In the genomic region with DNA sequence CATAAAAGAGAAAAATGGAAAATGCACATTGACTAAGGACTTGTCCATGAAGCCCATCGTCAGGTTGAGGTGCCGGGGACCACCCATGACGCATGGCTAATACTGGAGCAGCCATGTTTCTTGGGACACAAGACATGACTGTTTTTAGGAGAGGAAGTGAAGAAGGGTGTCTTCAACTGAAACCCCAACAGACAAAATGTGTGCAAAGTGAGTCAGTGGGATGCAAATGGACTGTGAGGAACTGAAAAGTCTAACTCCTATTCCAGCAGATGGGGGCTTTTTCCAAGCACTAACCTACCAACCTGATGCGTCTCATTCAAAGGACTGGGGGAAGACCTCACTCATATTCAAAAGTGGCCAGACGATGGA, we compare ENCODE assay signal across 7 cellular contexts.
DNase-seq lines count a peak whose midpoint lies in the region; ATAC-seq and TF ChIP-seq lines count a peak whose summit lies in the region.

No MANE protein-coding gene starts in this region.

- H3K4me3 ChIP-seq in naive thymus-derived CD4-positive, alpha-beta T cell (ENCODE audit: low read length), result peak overlapping the region; percentile 17
- H3K4me3 ChIP-seq in thyroid gland (replicated peaks in 1 of 3), result no peak overlapping the region

- POLR2A ChIA-PET in naive thymus-derived CD4-positive, alpha-beta T cell (lab: Charles Lee), result interaction anchor here (0.6 to 3.8 kb wide), 14 partner anchors 14 to 457 kb away, joined by 3 to 27 read pairs (median 4); no protein-coding TSS in a partner anchor

- peak overlapping the region; percentile 97 to 100 (median 99) for H3K27ac Mint-ChIP-seq in naive thymus-derived CD4-positive, alpha-beta T cell

- no peak for TF ChIP-seq CTCF in thyroid gland (IDR thresholded peaks at IDR 0.05)

- H3K27me3 Mint-ChIP-seq in naive thymus-derived CD4-positive, alpha-beta T cell, result no peaks in the 10 kb centered on the region

- H3K4me1 Mint-ChIP-seq in naive thymus-derived CD4-positive, alpha-beta T cell, result peaks cover 47 to 94% (median 91%) of the 10 kb centered on the region in 7 donors

- H3K4me1 ChIP-seq in naive thymus-derived CD4-positive, alpha-beta T cell (ENCODE audit: control insufficient read depth in 2 of 2, insufficient read depth in 2 of 2, low read length in 2 of 2), result peaks cover 44 to 70% of the 10 kb centered on the region in 2 donors
- no peaks in the 10 kb centered on the region for H3K4me1 ChIP-seq in thyroid gland

- H3K36me3 Mint-ChIP-seq in naive thymus-derived CD4-positive, alpha-beta T cell, result peaks cover 4 to 43% (median 10%) of the 10 kb centered on the region in 5 donors

- ATAC-seq in GM18870 (IDR thresholded peaks at IDR 0.05; ENCODE audit: unreplicated experiment) (peak; percentile 62), GM21737 (IDR thresholded peaks at IDR 0.05; ENCODE audit: unreplicated experiment) (peak; percentile 56), left colon (no peak)
- peak; percentile 27 for ATAC-seq in naive thymus-derived CD4-positive, alpha-beta T cell

- TF ChIP-seq POLR2A in thyroid gland (IDR thresholded peaks at IDR 0.05), result no peak

- intact Hi-C loops in naive thymus-derived CD4-positive, alpha-beta T cell (cut with micrococcal nuclease), result loop anchor here in 1 of 2 donors (1.0 to 2.0 kb wide), 2 partner anchors 16 to 138 kb away; no protein-coding TSS in a partner anchor
- intact Hi-C loops in thyroid gland (cut with DNase I), result no loop called here
- intact Hi-C loops in left colon (cut with DNase I, micrococcal nuclease), result no loop called here

- H3K27me3 ChIP-seq in naive thymus-derived CD4-positive, alpha-beta T cell (ENCODE audit: control insufficient read depth in 2 of 2, insufficient read depth in 2 of 2, low read length in 2 of 2), result no peaks in the 10 kb centered on the region
- H3K27me3 ChIP-seq in thyroid gland, result no peaks in the 10 kb centered on the region

- DNase-seq in NAMALWA (ENCODE audit: low spot score), result peak; percentile 38
- no peak for DNase-seq in naive thymus-derived CD4-positive, alpha-beta T cell
- DNase-seq in SK-N-DZ (ENCODE audit: low spot score), result no peak
- no peak for DNase-seq in thyroid gland
- DNase-seq in left colon, result no peak

- WGBS in thyroid gland, 2 donors, result 86 to 95% methylated on average over 5 of the region's 5 CpGs

- CTCF ChIA-PET in naive thymus-derived CD4-positive, alpha-beta T cell (lab: Charles Lee), result interaction anchor here (0.7 to 2.7 kb wide), 10 partner anchors 12 to 475 kb away, joined by 3 to 33 read pairs (median 4); no protein-coding TSS in a partner anchor

- peaks cover 2 to 28% (median 8%) of the 10 kb centered on the region in 11 donors for H3K9me3 Mint-ChIP-seq in naive thymus-derived CD4-positive, alpha-beta T cell

- peaks cover 0 to 8% (median 4%) of the 10 kb centered on the region in 3 experiments for H3K9me3 ChIP-seq in naive thymus-derived CD4-positive, alpha-beta T cell (ENCODE audit: control insufficient read depth in 2 of 3, low read length in 3 of 3)
- H3K9me3 ChIP-seq in thyroid gland, result no peaks in the 10 kb centered on the region

- H3K4me3 Mint-ChIP-seq in naive thymus-derived CD4-positive, alpha-beta T cell, result peak overlapping the region; percentile 60 to 86 (median 80)

- no peaks in the 10 kb centered on the region for H3K36me3 ChIP-seq in naive thymus-derived CD4-positive, alpha-beta T cell (ENCODE audit: control insufficient read depth in 2 of 3, insufficient read depth in 3 of 3, low read length in 3 of 3)
- H3K36me3 ChIP-seq in thyroid gland, result no peaks in the 10 kb centered on the region

- H3K27ac ChIP-seq in naive thymus-derived CD4-positive, alpha-beta T cell (ENCODE audit: low read depth, low read length), result peak overlapping the region; percentile 73
- H3K27ac ChIP-seq in thyroid gland, result no peak overlapping the region
